Comparison of ENCODE assay signal across 2 cellular contexts in the genomic region with DNA sequence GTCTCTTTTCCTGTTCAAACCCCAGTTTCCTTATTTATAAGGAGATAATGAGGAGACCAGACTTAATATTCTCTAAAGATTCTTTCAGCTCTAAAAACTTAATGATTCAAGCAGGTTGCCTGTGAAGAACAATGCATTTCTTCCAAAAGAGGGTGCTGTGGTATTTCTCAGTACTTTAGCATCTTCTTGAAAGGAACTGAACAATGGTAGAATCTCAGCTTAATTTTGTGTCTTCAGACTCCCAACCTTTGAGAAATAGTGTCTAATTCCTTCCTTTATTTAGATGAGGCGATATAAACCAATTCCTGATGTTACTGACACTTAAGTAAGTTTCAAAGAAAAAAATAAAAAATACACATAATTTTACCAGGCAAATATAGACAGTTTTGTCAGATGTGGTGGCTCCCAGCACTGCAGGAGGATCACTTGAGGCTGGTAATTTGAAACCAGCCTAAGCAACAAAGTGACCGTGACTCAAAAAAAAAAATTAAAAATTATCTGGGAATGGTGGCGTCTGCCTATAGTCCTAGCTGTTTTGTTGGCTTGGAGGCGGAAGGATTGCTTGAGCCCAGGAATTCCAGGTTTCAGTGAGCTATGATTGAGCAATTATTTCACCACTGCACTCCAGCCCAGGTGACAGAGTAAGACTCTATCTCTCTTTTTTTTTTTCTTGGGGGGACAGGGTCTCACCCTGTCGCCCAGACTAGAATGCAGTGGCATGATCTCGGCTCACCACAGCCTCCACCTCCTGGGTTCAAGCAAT.
TF ChIP-seq lines count a peak whose summit lies in the region.

No MANE protein-coding gene starts in this region.

TF ChIP-seq in GM12878, 131 proteins besides CTCF, POLR2A, EP300 and RAD21 (continued from another document):
- TF ChIP-seq SMC3 (IDR thresholded peaks at IDR 0.05; ENCODE audit: borderline replicate concordance, low read length) (peak; percentile 46; the same call in 1 of the 2 replicates), SREBF2 (IDR thresholded peaks at IDR 0.05; ENCODE audit: low read length) (no peak), ZNF24 (IDR thresholded peaks at IDR 0.05) (peak; percentile 86)

TF ChIP-seq in HepG2, 621 proteins besides CTCF, POLR2A, EP300 and RAD21 (continued from another document):
- TF ChIP-seq GATAD2A (CRISPR knock-in tag; IDR thresholded peaks at IDR 0.05) (0 out of 2 replicates have a peak, but pooled peaks have one; percentile 26), LRRFIP1 (CRISPR knock-in tag; conservative IDR thresholded peaks at IDR 0.05) (no peak), PPARG (CRISPR knock-in tag; conservative IDR thresholded peaks at IDR 0.05) (0 out of 2 replicates have a peak, but pooled peaks have one; percentile 37), RXRA (CRISPR knock-in tag; IDR thresholded peaks at IDR 0.05) (no peak), RBM22 (optimal IDR thresholded peaks at IDR 0.05; ENCODE audit: low read length) (no peak), ZNF747 (CRISPR knock-in tag; IDR thresholded peaks at IDR 0.05; ENCODE audit: borderline replicate concordance) (no peak), ZNF781 (CRISPR knock-in tag; IDR thresholded peaks at IDR 0.05; ENCODE audit: borderline replicate concordance, not compliant biosample characterization) (no peak), YEATS2 (CRISPR knock-in tag; IDR thresholded peaks at IDR 0.05; ENCODE audit: borderline replicate concordance) (no peak), HMGXB4 (CRISPR knock-in tag; IDR thresholded peaks at IDR 0.05; ENCODE audit: borderline replicate concordance in 1 of 2, low read depth in 1 of 2) (0 out of 4 replicates have a peak, but pooled peaks of 1 of the 2 experiments have one; percentile 39), SMC3 (IDR thresholded peaks at IDR 0.05; ENCODE audit: low read length) (peak; percentile 13; the same call in 1 of the 2 replicates), SRY (CRISPR knock-in tag; IDR thresholded peaks at IDR 0.05) (no peak), CEBPB (IDR thresholded peaks at IDR 0.05; ENCODE audit: borderline replicate concordance, low read depth, low read length) (peak; percentile 66; the same call in 1 of the 2 replicates), KDM2A (CRISPR knock-in tag; IDR thresholded peaks at IDR 0.05; ENCODE audit: borderline replicate concordance, low read depth) (no peak), CEBPG (CRISPR knock-in tag; IDR thresholded peaks at IDR 0.05) (peak; percentile 17; the same call in 1 of the 2 replicates), MIXL1 (CRISPR knock-in tag; IDR thresholded peaks at IDR 0.05) (0 out of 2 replicates have a peak, but pooled peaks have one; percentile 67), STAG1 (CRISPR knock-in tag; IDR thresholded peaks at IDR 0.05) (peak; percentile 87), SAP130 (CRISPR knock-in tag; IDR thresholded peaks at IDR 0.05; ENCODE audit: low read depth) (0 out of 2 replicates have a peak, but pooled peaks have one; percentile 21), SOX13 (IDR thresholded peaks at IDR 0.05) (no peak), SOX13 (CRISPR knock-in tag; conservative IDR thresholded peaks at IDR 0.05 in 1 of 2, IDR thresholded peaks at IDR 0.05 in 1 of 2) (0 out of 4 replicates have a peak, but pooled peaks of 1 of the 2 experiments have one; percentile 18), FOSL2 (CRISPR knock-in tag; IDR thresholded peaks at IDR 0.05) (0 out of 2 replicates have a peak, but pooled peaks have one; percentile 4), ZNF431 (CRISPR knock-in tag; IDR thresholded peaks at IDR 0.05; ENCODE audit: borderline replicate concordance, low read depth) (no peak), ELF3 (CRISPR knock-in tag; IDR thresholded peaks at IDR 0.05) (0 out of 2 replicates have a peak, but pooled peaks have one; percentile 25), KLF9 (CRISPR knock-in tag; IDR thresholded peaks at IDR 0.05; ENCODE audit: low read depth) (0 out of 2 replicates have a peak, but pooled peaks have one; percentile 24), TEAD3 (CRISPR knock-in tag; optimal IDR thresholded peaks at IDR 0.05; ENCODE audit: borderline replicate concordance) (peak; percentile 96)
- TF ChIP-seq, protein P1, sequence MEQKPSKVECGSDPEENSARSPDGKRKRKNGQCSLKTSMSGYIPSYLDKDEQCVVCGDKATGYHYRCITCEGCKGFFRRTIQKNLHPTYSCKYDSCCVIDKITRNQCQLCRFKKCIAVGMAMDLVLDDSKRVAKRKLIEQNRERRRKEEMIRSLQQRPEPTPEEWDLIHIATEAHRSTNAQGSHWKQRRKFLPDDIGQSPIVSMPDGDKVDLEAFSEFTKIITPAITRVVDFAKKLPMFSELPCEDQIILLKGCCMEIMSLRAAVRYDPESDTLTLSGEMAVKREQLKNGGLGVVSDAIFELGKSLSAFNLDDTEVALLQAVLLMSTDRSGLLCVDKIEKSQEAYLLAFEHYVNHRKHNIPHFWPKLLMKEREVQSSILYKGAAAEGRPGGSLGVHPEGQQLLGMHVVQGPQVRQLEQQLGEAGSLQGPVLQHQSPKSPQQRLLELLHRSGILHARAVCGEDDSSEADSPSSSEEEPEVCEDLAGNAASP (CRISPR knock-in tag; IDR thresholded peaks at IDR 0.05; ENCODE audit: borderline replicate concordance), result no peak
- TF ChIP-seq, protein P2, sequence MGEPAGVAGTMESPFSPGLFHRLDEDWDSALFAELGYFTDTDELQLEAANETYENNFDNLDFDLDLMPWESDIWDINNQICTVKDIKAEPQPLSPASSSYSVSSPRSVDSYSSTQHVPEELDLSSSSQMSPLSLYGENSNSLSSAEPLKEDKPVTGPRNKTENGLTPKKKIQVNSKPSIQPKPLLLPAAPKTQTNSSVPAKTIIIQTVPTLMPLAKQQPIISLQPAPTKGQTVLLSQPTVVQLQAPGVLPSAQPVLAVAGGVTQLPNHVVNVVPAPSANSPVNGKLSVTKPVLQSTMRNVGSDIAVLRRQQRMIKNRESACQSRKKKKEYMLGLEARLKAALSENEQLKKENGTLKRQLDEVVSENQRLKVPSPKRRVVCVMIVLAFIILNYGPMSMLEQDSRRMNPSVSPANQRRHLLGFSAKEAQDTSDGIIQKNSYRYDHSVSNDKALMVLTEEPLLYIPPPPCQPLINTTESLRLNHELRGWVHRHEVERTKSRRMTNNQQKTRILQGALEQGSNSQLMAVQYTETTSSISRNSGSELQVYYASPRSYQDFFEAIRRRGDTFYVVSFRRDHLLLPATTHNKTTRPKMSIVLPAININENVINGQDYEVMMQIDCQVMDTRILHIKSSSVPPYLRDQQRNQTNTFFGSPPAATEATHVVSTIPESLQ (CRISPR knock-in tag; conservative IDR thresholded peaks at IDR 0.05), result no peak
TF ChIP-seq in HepG2: peak in this region for 15.
